Comparison of ENCODE assay signal across 2 cellular contexts in genomic region chr2:47569658-47570398, GRCh38.
TF ChIP-seq lines count a peak whose summit lies in the region.

No MANE protein-coding gene starts in this region.

TF ChIP-seq in HepG2, 621 proteins besides CTCF, POLR2A, EP300 and RAD21 (continued from another document):
- TF ChIP-seq, protein P1, sequence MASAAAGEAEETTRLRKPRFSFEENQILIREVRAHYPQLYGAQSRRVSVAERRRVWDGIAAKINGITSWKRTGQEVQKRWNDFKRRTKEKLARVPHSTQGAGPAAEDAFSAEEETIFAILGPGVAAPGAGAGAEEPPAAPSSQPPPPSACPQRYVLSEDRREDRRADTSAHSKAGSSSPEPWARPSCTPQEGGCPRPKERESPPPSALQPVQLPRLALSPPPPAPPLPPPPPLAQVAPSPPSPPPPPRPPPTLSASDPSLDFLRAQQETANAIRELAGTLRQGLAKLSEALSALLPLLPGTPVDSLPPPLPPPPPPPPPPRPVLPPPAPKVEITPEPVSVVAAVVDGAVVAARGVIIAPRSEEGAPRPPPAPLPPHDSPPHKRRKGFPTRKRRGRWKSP (CRISPR knock-in tag; IDR thresholded peaks at IDR 0.05) = peak; percentile 84
- TF ChIP-seq ELF1 (CRISPR knock-in tag; IDR thresholded peaks at IDR 0.05) (no peak), ZNF160 (CRISPR knock-in tag; IDR thresholded peaks at IDR 0.05) (no peak), NFE2 (CRISPR knock-in tag; IDR thresholded peaks at IDR 0.05) (no peak), REST (IDR thresholded peaks at IDR 0.05; ENCODE audit: borderline replicate concordance in 1 of 2, low read depth in 1 of 2, low read length in 2 of 2) (peak in 1 of 2 experiments; percentile 6; a peak in 3 of 4 replicates), EZH2 (conservative IDR thresholded peaks at IDR 0.05; ENCODE audit: low read depth, low read length) (peak; percentile 46; the same call in 1 of the 2 replicates), ETV6 (CRISPR knock-in tag; conservative IDR thresholded peaks at IDR 0.05) (no peak)

TF ChIP-seq in SK-N-SH, 30 proteins besides CTCF, POLR2A, EP300 and RAD21 (continued from another document):
- TF ChIP-seq, protein P2, sequence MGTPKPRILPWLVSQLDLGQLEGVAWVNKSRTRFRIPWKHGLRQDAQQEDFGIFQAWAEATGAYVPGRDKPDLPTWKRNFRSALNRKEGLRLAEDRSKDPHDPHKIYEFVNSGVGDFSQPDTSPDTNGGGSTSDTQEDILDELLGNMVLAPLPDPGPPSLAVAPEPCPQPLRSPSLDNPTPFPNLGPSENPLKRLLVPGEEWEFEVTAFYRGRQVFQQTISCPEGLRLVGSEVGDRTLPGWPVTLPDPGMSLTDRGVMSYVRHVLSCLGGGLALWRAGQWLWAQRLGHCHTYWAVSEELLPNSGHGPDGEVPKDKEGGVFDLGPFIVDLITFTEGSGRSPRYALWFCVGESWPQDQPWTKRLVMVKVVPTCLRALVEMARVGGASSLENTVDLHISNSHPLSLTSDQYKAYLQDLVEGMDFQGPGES (IDR thresholded peaks at IDR 0.05; ENCODE audit: low read depth, low read length) = no peak
- no peak for TF ChIP-seq FOSL2 (IDR thresholded peaks at IDR 0.05; ENCODE audit: borderline replicate concordance, low read depth)
- TF ChIP-seq, protein P3, sequence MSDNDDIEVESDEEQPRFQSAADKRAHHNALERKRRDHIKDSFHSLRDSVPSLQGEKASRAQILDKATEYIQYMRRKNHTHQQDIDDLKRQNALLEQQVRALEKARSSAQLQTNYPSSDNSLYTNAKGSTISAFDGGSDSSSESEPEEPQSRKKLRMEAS (IDR thresholded peaks at IDR 0.05; ENCODE audit: low read depth) = no peak
- TF ChIP-seq RCOR1 (IDR thresholded peaks at IDR 0.05; ENCODE audit: low read length) = no peak
- TF ChIP-seq SMC3 (IDR thresholded peaks at IDR 0.05; ENCODE audit: low read depth, low read length) = no peak
- TF ChIP-seq POLR2AphosphoS5 (IDR thresholded peaks at IDR 0.05; ENCODE audit: low read depth, low read length) = no peak
- TF ChIP-seq TCF12 (IDR thresholded peaks at IDR 0.05) = no peak
- TF ChIP-seq MEF2A (IDR thresholded peaks at IDR 0.05; ENCODE audit: borderline replicate concordance, low read depth) = no peak
- TF ChIP-seq TAF1 (IDR thresholded peaks at IDR 0.05; ENCODE audit: borderline replicate concordance, low read depth, low read length) = no peak
- TF ChIP-seq CHD2 (IDR thresholded peaks at IDR 0.05; ENCODE audit: low read length, partially characterized antibody) = no peak
- no peak for TF ChIP-seq YY1 (IDR thresholded peaks at IDR 0.05; ENCODE audit: low read depth)
- no peak for TF ChIP-seq USF1 (IDR thresholded peaks at IDR 0.05; ENCODE audit: borderline replicate concordance, low read depth)
- no peak for TF ChIP-seq RXRA (IDR thresholded peaks at IDR 0.05; ENCODE audit: borderline replicate concordance, low read depth)
- TF ChIP-seq SIN3A (IDR thresholded peaks at IDR 0.05; ENCODE audit: borderline replicate concordance, low read depth, low read length) = no peak
